8 cellular contexts compared by ENCODE assay signal in genomic region chr1:15100369-15101111, GRCh38. TPM values are rescaled to one million over a fixed set of nuclear protein-coding genes. Genes with fewer than 3 reads are reported as not detected.
DNase-seq lines count a peak whose midpoint lies in the region; ATAC-seq, FAIRE-seq and TF ChIP-seq lines count a peak whose summit lies in the region.

No MANE protein-coding gene starts in this region.

- TF ChIP-seq POLR2A in H54 (IDR thresholded peaks at IDR 0.05; ENCODE audit: low read depth, low read length), result no peak

- H3K79me2 ChIP-seq in parathyroid adenoma, result no peaks in the 10 kb centered on the region

- H3K9ac ChIP-seq in parathyroid adenoma, result no peak overlapping the region

- no peaks in the 10 kb centered on the region for H3K4me1 ChIP-seq in parathyroid adenoma

- no peaks in the 10 kb centered on the region for H3K9me3 ChIP-seq in parathyroid adenoma (ENCODE audit: control insufficient read depth, low read length)

- no peak overlapping the region for H3K4me3 ChIP-seq in fibroblast of villous mesenchyme (ENCODE audit: low read depth, low read length)
- H3K4me3 ChIP-seq in parathyroid adenoma (ENCODE audit: low read depth, low read length), result no peak overlapping the region

- peak; percentile 48 for FAIRE-seq in H54 (lab: Jason Lieb, UNC)

- H2AFZ ChIP-seq in parathyroid adenoma, result no peak overlapping the region

- no peaks in the 10 kb centered on the region for H3K27me3 ChIP-seq in parathyroid adenoma (ENCODE audit: control insufficient read depth, insufficient read depth, low read length)

- ATAC-seq in HG02970 (IDR thresholded peaks at IDR 0.05; ENCODE audit: low FRiP score, unreplicated experiment) (no peak), GM18498 (IDR thresholded peaks at IDR 0.05; ENCODE audit: unreplicated experiment) (no peak)

- no peak overlapping the region for H3K4me2 ChIP-seq in parathyroid adenoma (ENCODE audit: low read length)

- peak; percentile 96 for TF ChIP-seq CTCF in fibroblast of villous mesenchyme (IDR thresholded peaks at IDR 0.05; ENCODE audit: insufficient read depth, low read depth, low read length)
- TF ChIP-seq CTCF in parathyroid adenoma (IDR thresholded peaks at IDR 0.05), result peak; percentile 85

- DNase-seq in CD1c-positive myeloid dendritic cell (ENCODE audit: extremely low spot score) (peak; percentile 58), H54 (ENCODE audit: insufficient read length, low spot score) (peak; percentile 45), NCI-H748 treated with DMSO at 0.1 percent for 48 hours (lab: John Stamatoyannopoulos, UW) (peak; percentile 19), activated T-helper 1 cell treated with Interleukin-2 at 50 U/mL for 16 hours (ENCODE audit: low read depth) (peak; percentile 7), fibroblast of villous mesenchyme (ENCODE audit: low read depth) (peak; percentile 40)

- H3K36me3 ChIP-seq in parathyroid adenoma (ENCODE audit: control insufficient read depth, insufficient read depth, low read length), result no peaks in the 10 kb centered on the region

- H3K27ac ChIP-seq in parathyroid adenoma, result no peak overlapping the region

RNA-seq across cellular contexts. Expression of gene TMEM51, which starts 53.0 kb away (rescaled TPM):
- 14.8 and 18.6 TPM in 2 replicates for total RNA-seq in fibroblast of villous mesenchyme

Comparison
In these comparisons a context has a peak if more than half of its experiments do, and no peak if none do; other contexts are left out.
1. DNase-seq: peak in every context shown above with its lines; median percentile 58 in CD1c-positive myeloid dendritic cell; 45 in H54; 40 in fibroblast of villous mesenchyme; 19 in NCI-H748 treated with DMSO at 0.1 percent for 48 hours; 7 in activated T-helper 1 cell treated with Interleukin-2 at 50 U/mL for 16 hours.